8 cellular contexts compared by ENCODE assay signal in genomic region chr17:45227101-45227591, GRCh38. TPM values are rescaled to one million over a fixed set of nuclear protein-coding genes. Genes with fewer than 3 reads are reported as not detected.
DNase-seq lines count a peak whose midpoint lies in the region; ATAC-seq, FAIRE-seq and TF ChIP-seq lines count a peak whose summit lies in the region.

No MANE protein-coding gene starts in this region.

- ATAC-seq in GM21717 (IDR thresholded peaks at IDR 0.05; ENCODE audit: unreplicated experiment) (no peak), GM18867 (IDR thresholded peaks at IDR 0.05; ENCODE audit: unreplicated experiment) (no peak)

- TF ChIP-seq POLR2A in NB4 (IDR thresholded peaks at IDR 0.05; ENCODE audit: extremely low read depth, insufficient read length), result no peak

- FAIRE-seq in GM18507 (lab: Jason Lieb, UNC), result peak; percentile 93
- no peak for FAIRE-seq in small intestine (lab: Jason Lieb, UNC)

- DNase-seq in GM18507 (ENCODE audit: extremely low spot score, insufficient read length, low read depth) (no peak), NB4 (ENCODE audit: low read depth) (peak; percentile 54), small intestine (peak; percentile 46), HEK293T (ENCODE audit: extremely low spot score) (no peak), head of caudate nucleus (no peak)

- H3K27ac ChIP-seq in duodenal mucosa (ENCODE audit: low read depth, low read length) (peak overlapping the region; percentile 75), small intestine (ENCODE audit: low read depth in 1 of 2, low read length in 1 of 2) (peak overlapping the region; percentile 82 to 90)

- H3K27me3 ChIP-seq in duodenal mucosa (ENCODE audit: control insufficient read depth in 1 of 2, insufficient read depth in 2 of 2, low read length in 2 of 2) (peaks cover 0 to 3% of the 10 kb centered on the region in 2 donors), small intestine (ENCODE audit: control insufficient read depth in 2 of 2, insufficient read depth in 2 of 2, low read length in 2 of 2) (no peaks in the 10 kb centered on the region)

- intact Hi-C loops in head of caudate nucleus (cut with DNase I), result no loop called here

- CTCF ChIA-PET in HEK293T (lab: Yijun Ruan, JAX), result interaction anchor here (1.2 to 1.8 kb wide), 2 partner anchors 8 to 9 kb away, joined by 6 read pairs; no protein-coding TSS in a partner anchor

- POLR2A ChIA-PET in HEK293T (lab: Yijun Ruan, JAX), result no interaction called here

- H3K4me1 ChIP-seq in duodenal mucosa (ENCODE audit: control insufficient read depth in 1 of 2, insufficient read depth in 2 of 2, low read length in 2 of 2) (peaks cover 55 to 80% of the 10 kb centered on the region in 2 donors), small intestine (ENCODE audit: control insufficient read depth in 2 of 2, insufficient read depth in 1 of 2, low read depth in 1 of 2, low read length in 1 of 2) (peaks cover 0 to 3% of the 10 kb centered on the region in 2 donors)

- H3K4me3 ChIP-seq in NB4 (ENCODE audit: low read depth, low read length), result peak overlapping the region; percentile 27
- H3K4me3 ChIP-seq in duodenal mucosa (ENCODE audit: low read depth in 1 of 2, low read length in 2 of 2), result peak overlapping the region; percentile 50 to 69
- H3K4me3 ChIP-seq in small intestine (ENCODE audit: low read depth in 1 of 2, low read length in 2 of 2), result peak overlapping the region in 1 of 2 donors; percentile 9

- H3K9me3 ChIP-seq in duodenal mucosa (ENCODE audit: control insufficient read depth in 1 of 2, low read length in 2 of 2) (no peaks in the 10 kb centered on the region), small intestine (ENCODE audit: control insufficient read depth, low read depth) (no peaks in the 10 kb centered on the region)

- 22 to 35% (median 28%) methylated on average over 5 of the region's 5 CpGs for WGBS in small intestine, 3 donors

- H3K36me3 ChIP-seq in duodenal mucosa (ENCODE audit: control insufficient read depth in 1 of 2, insufficient read depth in 2 of 2, low read length in 2 of 2), result no peaks in the 10 kb centered on the region
- H3K36me3 ChIP-seq in small intestine (ENCODE audit: control insufficient read depth in 2 of 2, insufficient read depth in 2 of 2, low read length in 2 of 2), result no peaks in the 10 kb centered on the region

- no peak for TF ChIP-seq CTCF in NB4 (IDR thresholded peaks at IDR 0.05; ENCODE audit: low read depth, low read length)

- peak overlapping the region; percentile 13 to 49 for H3K9ac ChIP-seq in duodenal mucosa (ENCODE audit: low read depth in 1 of 2, low read length in 2 of 2)

TF ChIP-seq in HEK293T, 16 proteins besides CTCF, POLR2A, EP300 and RAD21:
- TF ChIP-seq FOXK2 (IDR thresholded peaks at IDR 0.05), result no peak

RNA-seq across cellular contexts. Expression of gene FMNL1, which starts 5.5 kb away (rescaled TPM):
- 10 to 100 TPM in 1 of 3 donors, 1 to 10 TPM in 2; 3.1 to 15.4 (median 8.3) TPM for polyA plus RNA-seq in small intestine

RNA-seq across cellular contexts. Expression of gene SPATA32, which starts 34.7 kb away (rescaled TPM):
- polyA plus RNA-seq in small intestine, result under 1 TPM in 1 of 3 donors, not detected in 2; 0.04 TPM

Comparison
In these comparisons a context has a peak if more than half of its experiments do, and no peak if none do; other contexts are left out.
1. DNase-seq: peak in NB4 (single experiment) and small intestine (single experiment); none in GM18507 (single experiment), HEK293T (single experiment) and head of caudate nucleus (0 of 42).